In genomic region chr10:129168660-129169059, GRCh38 we compare ENCODE assay signal across 21 cellular contexts.
"Had no signal": no experiment of that assay in that cellular context is flagged by ENCODE, and none has a peak within 500 bp of the region (broad histone marks: within the 10 kb centered on the region; RNA-seq: fewer than 3 reads in every experiment).

No MANE protein-coding gene starts in this region.

- H3K9me3 Mint-ChIP-seq: mesothelial cell of epicardium, naive B cell had no signal

- DNase-seq: dermis blood vessel endothelial cell; dorsolateral prefrontal cortex; effector CD4-positive, alpha-beta T cell; effector memory CD4-positive, alpha-beta T cell; esophagus squamous epithelium; foreskin fibroblast; foreskin melanocyte; gastrocnemius medialis; glutamatergic neuron; head of caudate nucleus; heart right ventricle; hippocampal formation; left cardiac atrium; left lung; left ventricle myocardium superior; lower lobe of right lung; mesenchymal stem cell; mucosa of descending colon; naive B cell had no signal

- H3K4me3 ChIP-seq: coronary artery, dorsolateral prefrontal cortex, esophagus squamous epithelium, gastrocnemius medialis, heart right ventricle, left lung, lower lobe of right lung, mucosa of descending colon had no signal

- H3K36me3 Mint-ChIP-seq: mesothelial cell of epicardium, naive B cell had no signal

- H3K27me3 ChIP-seq: esophagus squamous epithelium, gastrocnemius medialis, heart right ventricle had no signal

- ATAC-seq: gastrocnemius medialis, heart right ventricle, left cardiac atrium, left lung, left ventricle myocardium superior, lower lobe of right lung, mucosa of descending colon had no signal

- H3K9me3 ChIP-seq: esophagus squamous epithelium, gastrocnemius medialis, heart right ventricle, left lung, lower lobe of right lung, mucosa of descending colon had no signal

- H3K4me1 ChIP-seq: esophagus squamous epithelium, gastrocnemius medialis, heart right ventricle, left lung, lower lobe of right lung had no signal

- H3K27ac ChIP-seq: coronary artery, dorsolateral prefrontal cortex, esophagus squamous epithelium, gastrocnemius medialis, heart right ventricle, left lung, lower lobe of right lung had no signal

- H3K27ac Mint-ChIP-seq: mesothelial cell of epicardium, naive B cell had no signal

- H3K4me3 Mint-ChIP-seq: mesothelial cell of epicardium, naive B cell had no signal

- H3K36me3 ChIP-seq: esophagus squamous epithelium, gastrocnemius medialis, heart right ventricle, left lung, lower lobe of right lung had no signal

- H3K4me1 Mint-ChIP-seq: naive B cell had no signal
